In genomic region chr6:27501187-27501586, GRCh38 we compare ENCODE assay signal across 17 cellular contexts. TPM values are rescaled to one million over a fixed set of nuclear protein-coding genes. Genes with fewer than 3 reads are reported as not detected.
DNase-seq lines count a peak whose midpoint lies in the region; ATAC-seq, FAIRE-seq and TF ChIP-seq lines count a peak whose summit lies in the region.
"Had no signal": no experiment of that assay in that cellular context is flagged by ENCODE, and none has a peak within 500 bp of the region (broad histone marks: within the 10 kb centered on the region; RNA-seq: fewer than 3 reads in every experiment).

No MANE protein-coding gene starts in this region.

- H3K4me3 ChIP-seq in HepG2 (replicated peaks in 1 of 3; ENCODE audit: insufficient read depth in 1 of 3, low read depth in 2 of 3, low read length in 3 of 3) (no peak overlapping the region), right lobe of liver (no peak overlapping the region), KMS-11 (IDR thresholded peaks at IDR 0.05; ENCODE audit: insufficient read depth, low read depth, low read length) (no peak overlapping the region), heart left ventricle (no peak overlapping the region)
- H3K4me3 ChIP-seq: Peyer's patch had no signal

- 0 out of 2 replicates have a peak overlapping the region, but pooled peaks have one; percentile 93 for H3K4me3 Mint-ChIP-seq in WTC11

- H3K4me1 ChIP-seq in HepG2 (ENCODE audit: insufficient read depth, low read length) (peaks cover 31% of the 10 kb centered on the region), right lobe of liver (peaks cover 0 to 7% (median 0%) of the 10 kb centered on the region in 4 donors), KMS-11 (ENCODE audit: low read depth, poor library complexity, severe bottlenecking) (peaks cover 24% of the 10 kb centered on the region), heart left ventricle (peaks cover 0 to 13% (median 5%) of the 10 kb centered on the region in 12 donors)
- H3K4me1 ChIP-seq: Peyer's patch had no signal

- TF ChIP-seq EP300 in HepG2 (IDR thresholded peaks at IDR 0.05; ENCODE audit: low read depth in 2 of 2, low read length in 2 of 2): no peak
- no peak for TF ChIP-seq EP300 in HepG2 (CRISPR knock-in tag; IDR thresholded peaks at IDR 0.05; ENCODE audit: borderline replicate concordance)

- BruUV-seq in HepG2 (replicated peaks; lab: Mats Ljungman, UMichigan): no TSS peak

- H3K27ac Mint-ChIP-seq in WTC11: no peak overlapping the region
- H3K27ac Mint-ChIP-seq: H9, T-cell had no signal

- CTCF ChIA-PET in HepG2 (lab: Yijun Ruan, JAX; ENCODE audit: low intra/inter-chr PET ratio, low total read pairs) (no interaction called here), WTC11 (lab: Charles Lee) (interaction anchor here (1.2 kb wide), 1 partner anchor 187 kb away, joined by 3 read pairs; no protein-coding TSS in a partner anchor)

- H2AFZ ChIP-seq in HepG2 (ENCODE audit: low read length) (no peak overlapping the region), KMS-11 (ENCODE audit: low read depth) (peak overlapping the region; percentile 94; the same call in 1 of the 2 replicates)

- DNase-seq in HepG2 (ENCODE audit: low spot score) (no peak), right lobe of liver (no peak), WTC11 (ENCODE audit: low spot score) (no peak), anterior cingulate cortex (lab: John Stamatoyannopoulos, UW) (no peak), heart left ventricle (no peak), NCI-H2196 (lab: John Stamatoyannopoulos, UW; ENCODE audit: unreplicated experiment) (no peak)
- DNase-seq: GF-D8, H9, Karpas-422, NCI-H1694 treated with DMSO at 0.1 percent for 48 hours, NCI-H2081 treated with DMSO at 0.1 percent for 48 hours, Peyer's patch, T-cell had no signal

- no peaks in the 10 kb centered on the region for H3K36me3 ChIP-seq in HepG2 (replicated peaks in 1 of 2; ENCODE audit: control insufficient read depth in 1 of 2, insufficient read depth in 2 of 2, low read length in 2 of 2)
- no peaks in the 10 kb centered on the region for H3K36me3 ChIP-seq in right lobe of liver
- H3K36me3 ChIP-seq in KMS-11 (ENCODE audit: insufficient read depth): no peaks in the 10 kb centered on the region
- no peaks in the 10 kb centered on the region for H3K36me3 ChIP-seq in heart left ventricle
- H3K36me3 ChIP-seq: Peyer's patch had no signal

- intact Hi-C loops in HepG2 (cut with micrococcal nuclease; ENCODE audit: unreplicated experiment): loop anchor here (5.0 kb wide), 4 partner anchors 106 to 934 kb away; partner anchors contain the start of gene POM121L2
- intact Hi-C loops in right lobe of liver (cut with DNase I): no loop called here
- intact Hi-C loops in heart left ventricle (cut with DNase I): loop anchor here in 3 of 10 donors (5.0 to 10.0 kb wide), 3 partner anchors 64 to 324 kb away; no protein-coding TSS in a partner anchor

- H3K27ac ChIP-seq in HepG2 (ENCODE audit: extremely low read length, insufficient read depth, low read length) (no peak overlapping the region), right lobe of liver (no peak overlapping the region), KMS-11 (no peak overlapping the region), heart left ventricle (no peak overlapping the region)
- H3K27ac ChIP-seq: C4-2B, HL-60, Peyer's patch had no signal

- TF ChIP-seq RAD21 in HepG2 (CRISPR knock-in tag; IDR thresholded peaks at IDR 0.05): no peak

- no peaks in the 10 kb centered on the region for H4K20me1 ChIP-seq in HepG2 (ENCODE audit: insufficient read depth, low read length)
- H4K20me1 ChIP-seq in KMS-11 (ENCODE audit: insufficient read depth): peaks cover 4% of the 10 kb centered on the region; the same call in 1 of the 2 replicates

- POLR2A ChIA-PET in HepG2 (lab: Yijun Ruan, JAX) (no interaction called here), WTC11 (lab: Charles Lee) (no interaction called here)

- H3K9ac ChIP-seq in HepG2 (ENCODE audit: insufficient read depth, low read depth, low read length) (no peak overlapping the region), KMS-11 (no peak overlapping the region)

- H3K4me2 ChIP-seq in HepG2 (ENCODE audit: low read depth, low read length) (no peak overlapping the region), KMS-11 (peak overlapping the region; percentile 96)

- peaks cover 25% of the 10 kb centered on the region for H3K4me1 Mint-ChIP-seq in WTC11

- H3K27me3 Mint-ChIP-seq in WTC11 (ENCODE audit: low read depth): peaks cover 5% of the 10 kb centered on the region; the same call in 1 of the 2 replicates

- TF ChIP-seq CTCF in HepG2 (CRISPR knock-in tag; IDR thresholded peaks at IDR 0.05): no peak
- no peak for TF ChIP-seq CTCF in right lobe of liver (IDR thresholded peaks at IDR 0.05)
- no peak for TF ChIP-seq CTCF in KMS-11 (conservative IDR thresholded peaks at IDR 0.05; ENCODE audit: low read depth, low read length)
- TF ChIP-seq CTCF in WTC11 (IDR thresholded peaks at IDR 0.05): no peak
- TF ChIP-seq CTCF in heart left ventricle (IDR thresholded peaks at IDR 0.05): no peak

- H3K79me2 ChIP-seq in HepG2 (ENCODE audit: insufficient read depth, low read length): no peaks in the 10 kb centered on the region
- no peaks in the 10 kb centered on the region for H3K79me2 ChIP-seq in KMS-11 (ENCODE audit: insufficient read depth, low read depth)

- in situ Hi-C loops in HepG2 (cut with HindIII; ENCODE audit: extremely low pct_ligation_motif_present, low pct_unique_long_range_greater_than_20kb): loop anchor here (10.0 to 25.0 kb wide), 3 partner anchors 111 to 1189 kb away; no protein-coding TSS in a partner anchor

- TF ChIP-seq POLR2A in HepG2 (IDR thresholded peaks at IDR 0.05; ENCODE audit: insufficient read depth in 1 of 2, low read depth in 2 of 2, low read length in 2 of 2) (no peak), right lobe of liver (IDR thresholded peaks at IDR 0.05) (no peak), heart left ventricle (IDR thresholded peaks at IDR 0.05) (no peak)

- no peaks in the 10 kb centered on the region for H3K36me3 Mint-ChIP-seq in WTC11

- H3K27me3 ChIP-seq in HepG2 (ENCODE audit: control insufficient read depth in 1 of 2, insufficient read depth in 2 of 2, low read length in 2 of 2): peaks cover 0 to 4% of the 10 kb centered on the region in 2 experiments; a peak in 1 of 5 replicates
- no peaks in the 10 kb centered on the region for H3K27me3 ChIP-seq in right lobe of liver
- no peaks in the 10 kb centered on the region for H3K27me3 ChIP-seq in KMS-11 (ENCODE audit: insufficient read depth, low read depth)
- peaks cover 0 to 34% (median 0%) of the 10 kb centered on the region in 9 donors for H3K27me3 ChIP-seq in heart left ventricle
- H3K27me3 ChIP-seq: Peyer's patch had no signal

- no peaks in the 10 kb centered on the region for H3K9me3 Mint-ChIP-seq in WTC11
- H3K9me3 Mint-ChIP-seq: T-cell had no signal

- FAIRE-seq in HepG2 (lab: Jason Lieb, UNC): no peak

- no peak for ATAC-seq in HepG2
- no peak for ATAC-seq in right lobe of liver
- ATAC-seq in WTC11: no peak
- no peak for ATAC-seq in GM18909 (IDR thresholded peaks at IDR 0.05; ENCODE audit: poor library complexity, unreplicated experiment)
- no peak for ATAC-seq in heart left ventricle
- ATAC-seq: T-cell had no signal

- WGBS in HepG2 (ENCODE audit: low lambda C conversion rate): 92% methylated on average over 2 of the region's 2 CpGs
- WGBS in right lobe of liver (ENCODE audit: insufficient coverage, low coverage, low lambda C conversion rate, missing lambda C conversion rate): 78% methylated on average over 2 of the region's 2 CpGs
- 68 to 78% (median 75%) methylated on average over 2 of the region's 2 CpGs for WGBS in heart left ventricle, 4 donors

- H3K9me3 ChIP-seq in HepG2 (ENCODE audit: low read length) (no peaks in the 10 kb centered on the region), right lobe of liver (no peaks in the 10 kb centered on the region), heart left ventricle (no peaks in the 10 kb centered on the region)
- H3K9me3 ChIP-seq: Peyer's patch had no signal

TF ChIP-seq in HepG2, 621 proteins besides CTCF, POLR2A, EP300 and RAD21:
- TF ChIP-seq MAFK (conservative IDR thresholded peaks at IDR 0.05 in 1 of 2, IDR thresholded peaks at IDR 0.05 in 1 of 2; ENCODE audit: low read length in 2 of 2) (peak; percentile 65 to 86; a peak in 3 of 4 replicates), ZNF143 (CRISPR knock-in tag; IDR thresholded peaks at IDR 0.05) (no peak), ZNF619 (CRISPR knock-in tag; IDR thresholded peaks at IDR 0.05) (no peak), MAFF (IDR thresholded peaks at IDR 0.05; ENCODE audit: low read depth, low read length) (peak; percentile 73)

TF ChIP-seq in WTC11, 78 proteins besides CTCF, POLR2A, EP300 and RAD21:
- no peak for TF ChIP-seq ZNF423 (CRISPR knock-in tag; IDR thresholded peaks at IDR 0.05)

RNA-seq across cellular contexts. Expression of gene ZNF184, which starts 28.3 kb away (rescaled TPM):
- total RNA-seq in HepG2 (2016; rRNA removed; fragmentation: Illumina TruSeq; extraction: Trizol) (10.1 and 16.3 TPM in 2 replicates), right lobe of liver (1 to 10 TPM; 1.1 to 1.8 (median 1.7) TPM), WTC11 (2021) (6.7 to 7.1 TPM (median 7.0 TPM) in 3 replicates), heart left ventricle (1 to 10 TPM; 3.2 to 6.5 (median 4.0) TPM)
- total RNA-seq in HepG2 (2016; cell fraction: cytosol; rRNA removed; fragmentation: Illumina TruSeq; extraction: Trizol; ENCODE audit: low read depth): 1.7 and 2.1 TPM in 2 replicates
- 9.5 and 17.4 TPM in 2 replicates for total RNA-seq in HepG2 (2016; cell fraction: insoluble cytoplasmic fraction; rRNA removed; fragmentation: Illumina TruSeq; extraction: Trizol)
- total RNA-seq in HepG2 (2016; cell fraction: membrane; rRNA removed; fragmentation: Illumina TruSeq; extraction: Trizol): 5.1 and 6.1 TPM in 2 replicates
- 6.2 and 7.3 TPM in 2 replicates for total RNA-seq in HepG2 (2016; cell fraction: nucleus; rRNA removed; fragmentation: Illumina TruSeq; extraction: Trizol)
- polyA plus RNA-seq in HepG2 (2011; rRNA removed) (2.0 and 2.1 TPM in 2 replicates), heart left ventricle (1 to 10 TPM in 1 of 2 donors, under 1 TPM in 1; 0.99 to 2.2 TPM)
- 0.93 and 1.5 TPM in 2 replicates for polyA plus RNA-seq in HepG2 (2011; cell fraction: cytosol; rRNA removed)
- 1.3 and 1.8 TPM in 2 replicates for polyA plus RNA-seq in HepG2 (2011; cell fraction: nucleus; rRNA removed)
- polyA plus RNA-seq in HepG2 (2012): 2.5 and 3.2 TPM in 2 replicates
- polyA plus RNA-seq in HepG2 (2016; cell fraction: cytosol; fragmentation: Illumina TruSeq; extraction: Trizol; ENCODE audit: low read depth): 0.42 and 0.44 TPM in 2 replicates
- polyA plus RNA-seq in HepG2 (2016; cell fraction: insoluble cytoplasmic fraction; fragmentation: Illumina TruSeq; extraction: Trizol; ENCODE audit: low read depth): 9.4 and 9.9 TPM in 2 replicates
- polyA plus RNA-seq in HepG2 (2016; cell fraction: membrane; fragmentation: Illumina TruSeq; extraction: Trizol; ENCODE audit: low read depth): 1.1 and 1.2 TPM in 2 replicates
- 5.7 and 6.6 TPM in 2 replicates for polyA plus RNA-seq in HepG2 (2016; cell fraction: nucleus; fragmentation: Illumina TruSeq; extraction: Trizol; ENCODE audit: insufficient read depth, low read depth)
- polyA minus RNA-seq in HepG2 (2011; rRNA and poly(A)+ RNA removed; ENCODE audit: low replicate concordance): 1.1 and 4.3 TPM in 2 replicates
- polyA minus RNA-seq in HepG2 (2011; cell fraction: cytosol; rRNA and poly(A)+ RNA removed): 2.6 and 3.4 TPM in 2 replicates
- polyA minus RNA-seq in HepG2 (2011; cell fraction: nucleus; rRNA and poly(A)+ RNA removed): 8.9 and 10.2 TPM in 2 replicates
